11 cellular contexts compared by ENCODE assay signal in genomic region chrX:134669378-134670098, GRCh38. TPM values are rescaled to one million over a fixed set of nuclear protein-coding genes. Genes with fewer than 3 reads are reported as not detected.
DNase-seq lines count a peak whose midpoint lies in the region; ATAC-seq and TF ChIP-seq lines count a peak whose summit lies in the region.
"Had no signal": no experiment of that assay in that cellular context is flagged by ENCODE, and none has a peak within 500 bp of the region (broad histone marks: within the 10 kb centered on the region; RNA-seq: fewer than 3 reads in every experiment).

No MANE protein-coding gene starts in this region.

- H3K9me3 ChIP-seq in right atrium auricular region (no peaks in the 10 kb centered on the region), lower lobe of right lung (no peaks in the 10 kb centered on the region), suprapubic skin (no peaks in the 10 kb centered on the region)

- no peak for TF ChIP-seq POLR2A in suprapubic skin (IDR thresholded peaks at IDR 0.05)

- peak; percentile 20 for ATAC-seq in Right ventricle myocardium inferior
- peak; percentile 45 to 60 for ATAC-seq in lower lobe of right lung
- no peak for ATAC-seq in GM21619 (IDR thresholded peaks at IDR 0.05; ENCODE audit: unreplicated experiment)

- H3K36me3 ChIP-seq in right atrium auricular region, result no peaks in the 10 kb centered on the region
- H3K36me3 ChIP-seq in lower lobe of right lung, result no peaks in the 10 kb centered on the region
- no peaks in the 10 kb centered on the region for H3K36me3 ChIP-seq in suprapubic skin

- TF ChIP-seq CTCF in right atrium auricular region (IDR thresholded peaks at IDR 0.05), result no peak
- no peak for TF ChIP-seq CTCF in choroid plexus epithelial cell (conservative IDR thresholded peaks at IDR 0.05; ENCODE audit: low read depth, low read length)
- TF ChIP-seq CTCF in lower lobe of right lung (IDR thresholded peaks at IDR 0.05), result no peak
- no peak for TF ChIP-seq CTCF in suprapubic skin (IDR thresholded peaks at IDR 0.05)

- no peaks in the 10 kb centered on the region for H3K27me3 ChIP-seq in right atrium auricular region
- H3K27me3 ChIP-seq in lower lobe of right lung (ENCODE audit: low read depth), result no peaks in the 10 kb centered on the region
- H3K27me3 ChIP-seq in suprapubic skin, result no peaks in the 10 kb centered on the region

- H3K4me1 ChIP-seq in right atrium auricular region (peaks cover 0 to 6% of the 10 kb centered on the region in 2 donors), lower lobe of right lung (no peaks in the 10 kb centered on the region), suprapubic skin (no peaks in the 10 kb centered on the region)

- H3K4me3 ChIP-seq in right atrium auricular region (no peak overlapping the region), choroid plexus epithelial cell (ENCODE audit: low read depth, low read length) (no peak overlapping the region), lower lobe of right lung (no peak overlapping the region), suprapubic skin (no peak overlapping the region)

- no peak overlapping the region for H3K27ac ChIP-seq in right atrium auricular region
- H3K27ac ChIP-seq in lower lobe of right lung, result peak overlapping the region; percentile 36
- H3K27ac ChIP-seq in suprapubic skin, result no peak overlapping the region

- WGBS in suprapubic skin, result 72% methylated on average over 14 of the region's 14 CpGs

- no peak for TF ChIP-seq EP300 in suprapubic skin (IDR thresholded peaks at IDR 0.05)

- intact Hi-C loops in Right ventricle myocardium inferior (cut with DNase I) (no loop called here), lower lobe of right lung (cut with DNase I) (no loop called here)

- DNase-seq in Right ventricle myocardium inferior (ENCODE audit: missing footprints) (no peak), right atrium auricular region (ENCODE audit: low spot score) (no peak), choroid plexus epithelial cell (ENCODE audit: low read depth) (peak; percentile 85), lower lobe of right lung (peak; percentile 32), DMS53 (lab: John Stamatoyannopoulos, UW) (no peak), NCI-H1436 treated with DMSO at 0.1 percent for 48 hours (lab: John Stamatoyannopoulos, UW) (no peak), suprapubic skin (ENCODE audit: low spot score in 2 of 2) (no peak)
- DNase-seq: NCI-H2081, substantia nigra had no signal

RNA-seq across cellular contexts. Expression of gene PLAC1, which starts 11.3 kb away (rescaled TPM):
- total RNA-seq in Right ventricle myocardium inferior (not detected), right atrium auricular region (not detected), lower lobe of right lung (not detected), suprapubic skin (not detected)
- total RNA-seq: lung microvascular endothelial cell had no signal

Comparison
In these comparisons a context has a peak if more than half of its experiments do, and no peak if none do; other contexts are left out.
1. DNase-seq: peak in choroid plexus epithelial cell (single experiment) and lower lobe of right lung (single experiment); none in Right ventricle myocardium inferior (single experiment), right atrium auricular region (single experiment), DMS53 (single experiment), NCI-H1436 treated with DMSO at 0.1 percent for 48 hours (single experiment) and suprapubic skin (0 of 2).